9 cellular contexts compared by ENCODE assay signal in the genomic region with DNA sequence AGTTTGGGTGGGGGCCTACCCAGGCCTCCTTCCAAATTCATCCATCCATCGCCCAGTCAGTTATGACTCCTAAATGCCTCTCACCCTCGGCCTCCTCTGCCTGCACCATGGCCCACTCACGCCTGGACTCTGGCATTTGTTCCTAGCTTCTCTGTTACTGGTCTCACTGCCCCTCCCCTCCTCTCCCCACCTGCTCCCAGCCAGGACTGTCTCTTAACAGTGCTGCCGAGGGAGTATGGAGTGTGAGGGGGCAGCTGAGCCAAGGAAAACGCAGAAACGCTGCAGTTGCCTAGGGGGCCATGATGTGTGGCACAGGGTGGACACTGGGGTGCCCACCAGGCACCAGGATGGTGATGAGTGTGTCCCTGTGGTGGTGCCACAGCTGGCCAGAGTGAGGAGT. TPM values are rescaled to one million over a fixed set of nuclear protein-coding genes. Genes with fewer than 3 reads are reported as not detected.
DNase-seq lines count a peak whose midpoint lies in the region; ATAC-seq, FAIRE-seq and TF ChIP-seq lines count a peak whose summit lies in the region.
"Had no signal": no experiment of that assay in that cellular context is flagged by ENCODE, and none has a peak within 500 bp of the region (broad histone marks: within the 10 kb centered on the region; RNA-seq: fewer than 3 reads in every experiment).

No MANE protein-coding gene starts in this region.

- peaks cover 79% of the 10 kb centered on the region for H3K36me3 Mint-ChIP-seq in activated T-cell treated with anti-CD3 and anti-CD28 coated beads, Interleukin-2, amount 50 U/mL, for 24 hours (ENCODE audit: low read depth)
- H3K36me3 Mint-ChIP-seq in activated naive CD8-positive, alpha-beta T cell treated with anti-CD3 and anti-CD28 coated beads, Interleukin-2, amount 50 U/mL, for 24 hours (ENCODE audit: low read depth), result peaks cover 29% of the 10 kb centered on the region

- H3K4me3 ChIP-seq in kidney (ENCODE audit: low read length in 2 of 2), result peak overlapping the region in 1 of 2 donors; percentile 60

- peak overlapping the region; percentile 79 for H3K27ac Mint-ChIP-seq in activated T-cell treated with anti-CD3 and anti-CD28 coated beads, Interleukin-2, amount 50 U/mL, for 24 hours
- H3K27ac Mint-ChIP-seq in activated naive CD8-positive, alpha-beta T cell treated with anti-CD3 and anti-CD28 coated beads, Interleukin-2, amount 50 U/mL, for 24 hours, result no peak overlapping the region

- no peaks in the 10 kb centered on the region for H3K9me3 Mint-ChIP-seq in activated T-cell treated with anti-CD3 and anti-CD28 coated beads, Interleukin-2, amount 50 U/mL, for 24 hours
- H3K9me3 Mint-ChIP-seq in activated naive CD8-positive, alpha-beta T cell treated with anti-CD3 and anti-CD28 coated beads, Interleukin-2, amount 50 U/mL, for 24 hours, result no peaks in the 10 kb centered on the region

- peak overlapping the region in 1 of 2 donors; percentile 61 for H3K9ac ChIP-seq in kidney (ENCODE audit: low read length in 2 of 2)

- peaks cover under 1 to 5% of the 10 kb centered on the region in 2 donors for H3K36me3 ChIP-seq in kidney (ENCODE audit: control insufficient read depth in 1 of 2, insufficient read depth in 2 of 2, low read length in 2 of 2)

- no peak for TF ChIP-seq POLR2A in erythroblast (IDR thresholded peaks at IDR 0.05; ENCODE audit: low read length)

- no peak for ATAC-seq in activated naive CD8-positive, alpha-beta T cell treated with anti-CD3 and anti-CD28 coated beads, Interleukin-2, amount 50 U/mL, for 24 hours

- H3K4me3 Mint-ChIP-seq in activated T-cell treated with anti-CD3 and anti-CD28 coated beads, Interleukin-2, amount 50 U/mL, for 24 hours, result peak overlapping the region; percentile 67
- peak overlapping the region; percentile 53 for H3K4me3 Mint-ChIP-seq in activated naive CD8-positive, alpha-beta T cell treated with anti-CD3 and anti-CD28 coated beads, Interleukin-2, amount 50 U/mL, for 24 hours

- DNase-seq in activated T-cell treated with anti-CD3 and anti-CD28 coated beads, Interleukin-2, amount 50 U/mL, for 24 hours, result no peak
- no peak for DNase-seq in activated T-cell treated with anti-CD3 and anti-CD28 coated beads, Interleukin-2, amount 50 U/mL, for 48 hours
- DNase-seq in activated naive CD8-positive, alpha-beta T cell treated with anti-CD3 and anti-CD28 coated beads, Interleukin-2, amount 50 U/mL, for 24 hours, result no peak
- DNase-seq in kidney (peak; percentile 61), substantia nigra (lab: John Stamatoyannopoulos, UW) (no peak), erythroblast (lab: John Stamatoyannopoulos, UW) (no peak), NCI-H2107 (lab: John Stamatoyannopoulos, UW) (no peak), SKM-1 treated with dmso at 0.1 percent for 144 hours (lab: John Stamatoyannopoulos, UW; ENCODE audit: unreplicated experiment) (no peak)

- FAIRE-seq in kidney (lab: Jason Lieb, UNC), result no peak
- FAIRE-seq: islet of Langerhans had no signal

- intact Hi-C loops in kidney (cut with DNase I), result no loop called here

- no peaks in the 10 kb centered on the region for H3K27me3 Mint-ChIP-seq in activated T-cell treated with anti-CD3 and anti-CD28 coated beads, Interleukin-2, amount 50 U/mL, for 24 hours
- H3K27me3 Mint-ChIP-seq in activated naive CD8-positive, alpha-beta T cell treated with anti-CD3 and anti-CD28 coated beads, Interleukin-2, amount 50 U/mL, for 24 hours, result no peaks in the 10 kb centered on the region

- TF ChIP-seq CTCF in kidney (IDR thresholded peaks at IDR 0.05; ENCODE audit: borderline replicate concordance, extremely low read depth, insufficient read depth), result no peak

- H3K4me1 ChIP-seq in kidney (ENCODE audit: control insufficient read depth in 1 of 2, insufficient read depth in 1 of 2, low read depth in 1 of 2, low read length in 2 of 2), result peaks cover 5 to 12% of the 10 kb centered on the region in 2 donors

- H3K27ac ChIP-seq in kidney (ENCODE audit: low read depth in 2 of 2, low read length in 2 of 2), result no peak overlapping the region
- peak overlapping the region; percentile 42 for H3K27ac ChIP-seq in substantia nigra (ENCODE audit: low read depth, low read length, poor library complexity, severe bottlenecking)

- peaks cover 23% of the 10 kb centered on the region for H3K4me1 Mint-ChIP-seq in activated T-cell treated with anti-CD3 and anti-CD28 coated beads, Interleukin-2, amount 50 U/mL, for 24 hours (ENCODE audit: low read depth)
- peaks cover 22% of the 10 kb centered on the region for H3K4me1 Mint-ChIP-seq in activated naive CD8-positive, alpha-beta T cell treated with anti-CD3 and anti-CD28 coated beads, Interleukin-2, amount 50 U/mL, for 24 hours

- H3K9me3 ChIP-seq in kidney (ENCODE audit: control insufficient read depth in 1 of 2, low read length in 2 of 2), result no peaks in the 10 kb centered on the region

RNA-seq across cellular contexts. Expression of a gene that starts 3.1 kb away (rescaled TPM):
- total RNA-seq in kidney, result 11.6 TPM
- polyA plus RNA-seq in kidney (ENCODE audit: insufficient read depth, low read depth, low replicate concordance), result 11.6 TPM

RNA-seq across cellular contexts. Expression of a gene that starts 22.7 kb away (rescaled TPM):
- total RNA-seq in kidney, result 62.8 TPM
- polyA plus RNA-seq in kidney (ENCODE audit: insufficient read depth, low read depth, low replicate concordance), result 48.9 TPM

RNA-seq across cellular contexts. Expression of a gene that starts 25.4 kb away (rescaled TPM):
- total RNA-seq in kidney, result 15.5 TPM
- polyA plus RNA-seq in kidney (ENCODE audit: insufficient read depth, low read depth, low replicate concordance), result 47.3 TPM

RNA-seq across cellular contexts. Expression of a gene that starts 36.5 kb away (rescaled TPM):
- 6.6 TPM for total RNA-seq in kidney
- 3.4 TPM for polyA plus RNA-seq in kidney (ENCODE audit: insufficient read depth, low read depth, low replicate concordance)

RNA-seq across cellular contexts. Expression of a gene that starts 54.7 kb away (rescaled TPM):
- total RNA-seq in kidney, result 56.3 TPM
- polyA plus RNA-seq in kidney (ENCODE audit: insufficient read depth, low read depth, low replicate concordance), result 11.4 TPM
